13 cellular contexts compared by ENCODE assay signal in the genomic region with DNA sequence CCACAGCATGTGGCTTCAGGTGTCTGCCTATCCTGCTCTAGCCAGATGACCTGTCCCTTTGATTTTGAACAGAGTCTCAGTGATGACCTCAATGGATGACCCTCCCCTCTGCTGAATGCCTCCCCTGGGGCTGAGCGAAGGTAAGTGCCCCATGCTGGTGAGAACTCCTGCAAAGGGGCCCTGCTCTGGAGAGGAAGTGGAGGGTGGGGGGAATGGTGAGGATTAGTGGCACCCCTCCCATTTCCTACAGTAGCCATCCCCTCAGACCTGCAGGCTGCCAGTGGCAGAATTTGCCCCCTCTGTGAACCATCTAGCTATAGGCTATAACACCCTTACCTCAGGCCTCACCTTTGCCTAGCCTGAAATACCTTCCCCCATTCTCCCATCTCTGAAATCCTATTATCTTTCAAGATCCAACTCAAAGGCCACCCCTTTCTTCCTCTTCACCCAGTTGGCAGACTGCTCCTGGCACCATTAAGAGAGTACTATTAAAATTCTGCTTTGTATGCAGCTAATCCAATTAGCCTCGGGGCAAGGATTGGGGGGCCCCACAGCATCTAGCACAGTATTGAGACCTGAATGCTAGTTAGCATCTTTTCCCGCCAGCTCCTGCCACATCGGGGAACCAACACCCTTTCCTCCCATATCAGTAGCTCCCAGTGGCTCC. TPM values are rescaled to one million over a fixed set of nuclear protein-coding genes. Genes with fewer than 3 reads are reported as not detected.
DNase-seq lines count a peak whose midpoint lies in the region; ATAC-seq and TF ChIP-seq lines count a peak whose summit lies in the region.
"Had no signal": no experiment of that assay in that cellular context is flagged by ENCODE, and none has a peak within 500 bp of the region (broad histone marks: within the 10 kb centered on the region; RNA-seq: fewer than 3 reads in every experiment).

No MANE protein-coding gene starts in this region.

- TF ChIP-seq CTCF in OCI-LY7 (conservative IDR thresholded peaks at IDR 0.05; ENCODE audit: low read length): no peak
- no peak for TF ChIP-seq CTCF in dorsolateral prefrontal cortex (IDR thresholded peaks at IDR 0.05 in 54 of 56, conservative IDR thresholded peaks at IDR 0.05 in 2 of 56; ENCODE audit: low read depth in 1 of 56, partially characterized antibody in 56 of 56)
- no peak for TF ChIP-seq CTCF in uterus (IDR thresholded peaks at IDR 0.05)

- H3K27ac ChIP-seq in OCI-LY7 (ENCODE audit: low read depth, low read length, poor library complexity, severe bottlenecking) (peak overlapping the region; percentile 98), dorsolateral prefrontal cortex (peak overlapping the region in 38 of 59 donors; percentile 0 to 99 (median 50)), uterus (peak overlapping the region in 1 of 2 donors; percentile 16)
- H3K27ac ChIP-seq: brain microvascular endothelial cell, HL-60 had no signal

- TF ChIP-seq POLR2A in uterus (IDR thresholded peaks at IDR 0.05): no peak

- intact Hi-C loops in OCI-LY7 (cut with micrococcal nuclease; ENCODE audit: unreplicated experiment) (no loop called here), dorsolateral prefrontal cortex (cut with DNase I) (no loop called here), uterus (cut with DNase I; ENCODE audit: low total_unique reads) (no loop called here)

- H3K9me3 Mint-ChIP-seq in activated CD4-positive, alpha-beta T cell treated with anti-CD3 and anti-CD28 coated beads, Interleukin-2, amount 10 ng/mL, durations not matched to agents 7 days and 5 days: no peaks in the 10 kb centered on the region
- no peaks in the 10 kb centered on the region for H3K9me3 Mint-ChIP-seq in stimulated activated memory B cell treated with anti-CD40 and anti-IgM and Interleukin-4, amounts not matched to agents 10 μg/mL and 1 μg/mL and 100 μg/mL, for 72 hours

- no TSS peak for BruUV-seq in OCI-LY7 (replicated peaks; lab: Mats Ljungman, UMichigan)

- H3K4me1 ChIP-seq in OCI-LY7 (ENCODE audit: insufficient read depth, low read length, poor library complexity, severe bottlenecking): peaks cover 87% of the 10 kb centered on the region
- no peaks in the 10 kb centered on the region for H3K4me1 ChIP-seq in uterus

- no peaks in the 10 kb centered on the region for H3K9me3 ChIP-seq in OCI-LY7 (ENCODE audit: low read length)
- H3K9me3 ChIP-seq in uterus: no peaks in the 10 kb centered on the region

- H3K4me1 Mint-ChIP-seq in activated CD4-positive, alpha-beta T cell treated with anti-CD3 and anti-CD28 coated beads, Interleukin-2, amount 10 ng/mL, durations not matched to agents 7 days and 5 days: peaks cover 78% of the 10 kb centered on the region
- H3K4me1 Mint-ChIP-seq in stimulated activated memory B cell treated with anti-CD40 and anti-IgM and Interleukin-4, amounts not matched to agents 10 μg/mL and 1 μg/mL and 100 μg/mL, for 72 hours: peaks cover 81% of the 10 kb centered on the region

- peak overlapping the region; percentile 75 for H3K27ac Mint-ChIP-seq in activated CD4-positive, alpha-beta T cell treated with anti-CD3 and anti-CD28 coated beads, Interleukin-2, amount 10 ng/mL, durations not matched to agents 7 days and 5 days
- H3K27ac Mint-ChIP-seq in stimulated activated memory B cell treated with anti-CD40 and anti-IgM and Interleukin-4, amounts not matched to agents 10 μg/mL and 1 μg/mL and 100 μg/mL, for 72 hours: peak overlapping the region; percentile 77
- H3K27ac Mint-ChIP-seq: progenitor cell of endocrine pancreas had no signal

- no peak for DNase-seq in activated CD4-positive, alpha-beta T cell treated with anti-CD3 and anti-CD28 coated beads, Interleukin-2, amount 10 ng/mL, durations not matched to agents 7 days and 5 days
- no peak for DNase-seq in activated CD4-positive, alpha-beta T cell treated with anti-CD3 and anti-CD28 coated beads for 1 hour
- DNase-seq in OCI-LY7 (ENCODE audit: low spot score): no peak
- no peak for DNase-seq in dorsolateral prefrontal cortex
- DNase-seq in NCI-H510A treated with DMSO at 0.1 percent for 48 hours (lab: John Stamatoyannopoulos, UW): no peak
- DNase-seq in uterus: no peak
- DNase-seq: activated CD4-positive, alpha-beta T cell treated with anti-CD3 and anti-CD28 coated beads for 4 hours; brain microvascular endothelial cell; NCI-H1930 had no signal

- peaks cover 42% of the 10 kb centered on the region for H3K79me2 ChIP-seq in OCI-LY7 (ENCODE audit: insufficient read depth, low read depth, low read length)

- H3K27me3 ChIP-seq in dorsolateral prefrontal cortex: no peaks in the 10 kb centered on the region
- no peaks in the 10 kb centered on the region for H3K27me3 ChIP-seq in uterus
- H3K27me3 ChIP-seq: brain microvascular endothelial cell had no signal

- H3K36me3 ChIP-seq in OCI-LY7 (ENCODE audit: insufficient read depth, low read length) (peaks cover 9% of the 10 kb centered on the region; the same call in 1 of the 2 replicates), uterus (no peaks in the 10 kb centered on the region)
- H3K36me3 ChIP-seq: brain microvascular endothelial cell had no signal

- ATAC-seq in stimulated activated memory B cell treated with anti-CD40 and anti-IgM and Interleukin-4, amounts not matched to agents 10 μg/mL and 1 μg/mL and 100 μg/mL, for 72 hours: no peak
- ATAC-seq in HG03460 (IDR thresholded peaks at IDR 0.05; ENCODE audit: unreplicated experiment): no peak

- POLR2A ChIA-PET in activated CD4-positive, alpha-beta T cell treated with anti-CD3 and anti-CD28 coated beads, Interleukin-2, amount 10 ng/mL, durations not matched to agents 7 days and 5 days (lab: Charles Lee): interaction anchor here (0.6 to 1.2 kb wide), 2 partner anchors 15 to 342 kb away, joined by 3 to 4 read pairs; no protein-coding TSS in a partner anchor
- POLR2A ChIA-PET in OCI-LY7 (lab: Charles Lee): interaction anchor here (0.7 to 1.2 kb wide), 5 partner anchors 55 to 106 kb away, joined by 3 to 4 read pairs (median 3); a partner anchor contains a TSS

- H3K9me2 ChIP-seq in OCI-LY7 (ENCODE audit: insufficient read depth, low read length): no peaks in the 10 kb centered on the region

- H3K36me3 Mint-ChIP-seq in activated CD4-positive, alpha-beta T cell treated with anti-CD3 and anti-CD28 coated beads, Interleukin-2, amount 10 ng/mL, durations not matched to agents 7 days and 5 days (ENCODE audit: low read depth): peaks cover 10% of the 10 kb centered on the region
- H3K36me3 Mint-ChIP-seq in stimulated activated memory B cell treated with anti-CD40 and anti-IgM and Interleukin-4, amounts not matched to agents 10 μg/mL and 1 μg/mL and 100 μg/mL, for 72 hours: no peaks in the 10 kb centered on the region

- no peak overlapping the region for H3K4me3 Mint-ChIP-seq in activated CD4-positive, alpha-beta T cell treated with anti-CD3 and anti-CD28 coated beads, Interleukin-2, amount 10 ng/mL, durations not matched to agents 7 days and 5 days
- peak overlapping the region; percentile 28 for H3K4me3 Mint-ChIP-seq in stimulated activated memory B cell treated with anti-CD40 and anti-IgM and Interleukin-4, amounts not matched to agents 10 μg/mL and 1 μg/mL and 100 μg/mL, for 72 hours

- H2AFZ ChIP-seq in OCI-LY7 (ENCODE audit: low read length): no peak overlapping the region

- H3K4me3 ChIP-seq in OCI-LY7 (ENCODE audit: low read depth, low read length, poor library complexity, severe bottlenecking): peak overlapping the region; percentile 67
- no peak overlapping the region for H3K4me3 ChIP-seq in dorsolateral prefrontal cortex
- H3K4me3 ChIP-seq in uterus: no peak overlapping the region

- no peaks in the 10 kb centered on the region for H4K20me1 ChIP-seq in OCI-LY7 (ENCODE audit: insufficient read depth, low read length)

- H3K4me2 ChIP-seq in OCI-LY7 (ENCODE audit: low read length): peak overlapping the region; percentile 99

- no peaks in the 10 kb centered on the region for H3K27me3 Mint-ChIP-seq in activated CD4-positive, alpha-beta T cell treated with anti-CD3 and anti-CD28 coated beads, Interleukin-2, amount 10 ng/mL, durations not matched to agents 7 days and 5 days
- no peaks in the 10 kb centered on the region for H3K27me3 Mint-ChIP-seq in stimulated activated memory B cell treated with anti-CD40 and anti-IgM and Interleukin-4, amounts not matched to agents 10 μg/mL and 1 μg/mL and 100 μg/mL, for 72 hours
- H3K27me3 Mint-ChIP-seq: progenitor cell of endocrine pancreas had no signal

- CTCF ChIA-PET in activated CD4-positive, alpha-beta T cell treated with anti-CD3 and anti-CD28 coated beads, Interleukin-2, amount 10 ng/mL, durations not matched to agents 7 days and 5 days (lab: Charles Lee): interaction anchor here (0.6 to 1.9 kb wide), 7 partner anchors 21 to 424 kb away, joined by 3 to 9 read pairs (median 3); a partner anchor contains a TSS
- CTCF ChIA-PET in OCI-LY7 (lab: Charles Lee; ENCODE audit: unreplicated experiment): no interaction called here

RNA-seq across cellular contexts. Expression of a gene that starts 3.8 kb away (rescaled TPM):
- total RNA-seq in activated CD4-positive, alpha-beta T cell treated with anti-CD3 and anti-CD28 coated beads, Interleukin-2, amount 10 ng/mL, durations not matched to agents 7 days and 5 days: 10 to 100 TPM; 25.7 to 40.2 TPM
- 16.3 and 19.1 TPM in 2 replicates for total RNA-seq in OCI-LY7 (2014; rRNA removed; shearing (Covaris generic))
- total RNA-seq in OCI-LY7 (2022) (45.9 and 54.0 TPM in 2 replicates), dorsolateral prefrontal cortex (10 to 100 TPM; 28.0 to 64.2 (median 44.6) TPM), uterus (10 to 100 TPM in 1 of 4 donors, 1 to 10 TPM in 3; 2.6 to 21.2 (median 6.4) TPM)

RNA-seq across cellular contexts. Expression of a gene that starts 15.6 kb away (rescaled TPM):
- total RNA-seq in activated CD4-positive, alpha-beta T cell treated with anti-CD3 and anti-CD28 coated beads, Interleukin-2, amount 10 ng/mL, durations not matched to agents 7 days and 5 days: 10 to 100 TPM; 74.6 to 92.0 TPM
- 23.8 and 26.6 TPM in 2 replicates for total RNA-seq in OCI-LY7 (2014; rRNA removed; shearing (Covaris generic))
- 37.7 and 39.8 TPM in 2 replicates for total RNA-seq in OCI-LY7 (2022)
- 100 to 1,000 TPM in 54 of 120 experiments, 10 to 100 TPM in 66; 40.2 to 244 (median 96.9) TPM for total RNA-seq in dorsolateral prefrontal cortex
- total RNA-seq in uterus: 100 to 1,000 TPM in 1 of 4 donors, 10 to 100 TPM in 3; 34.4 to 151 (median 88.6) TPM

RNA-seq across cellular contexts. Expression of a gene that starts 21.2 kb away (rescaled TPM):
- total RNA-seq in activated CD4-positive, alpha-beta T cell treated with anti-CD3 and anti-CD28 coated beads, Interleukin-2, amount 10 ng/mL, durations not matched to agents 7 days and 5 days: 10 to 100 TPM; 50.0 to 50.2 TPM
- total RNA-seq in OCI-LY7 (2014; rRNA removed; shearing (Covaris generic)): 36.5 and 44.3 TPM in 2 replicates
- total RNA-seq in OCI-LY7 (2022) (47.3 and 53.1 TPM in 2 replicates), dorsolateral prefrontal cortex (10 to 100 TPM; 26.9 to 46.0 (median 33.8) TPM), uterus (10 to 100 TPM in 3 of 4 donors, 1 to 10 TPM in 1; 10.0 to 36.4 (median 15.9) TPM)

RNA-seq across cellular contexts. Expression of a gene that starts 30.2 kb away (rescaled TPM):
- total RNA-seq in activated CD4-positive, alpha-beta T cell treated with anti-CD3 and anti-CD28 coated beads, Interleukin-2, amount 10 ng/mL, durations not matched to agents 7 days and 5 days: 100 to 1,000 TPM in 1 of 2 experiments, 10 to 100 TPM in 1; 75.1 to 104 TPM
- 31.4 and 37.6 TPM in 2 replicates for total RNA-seq in OCI-LY7 (2014; rRNA removed; shearing (Covaris generic))
- total RNA-seq in OCI-LY7 (2022): 77.4 and 84.0 TPM in 2 replicates
- total RNA-seq in dorsolateral prefrontal cortex: 10 to 100 TPM; 19.6 to 84.4 (median 32.6) TPM
- 100 to 1,000 TPM in 2 of 4 donors, 10 to 100 TPM in 2; 93.5 to 149 (median 101) TPM for total RNA-seq in uterus

RNA-seq across cellular contexts. Expression of a gene that starts 34.1 kb away (rescaled TPM):
- 100 to 1,000 TPM; 147 to 157 TPM for total RNA-seq in activated CD4-positive, alpha-beta T cell treated with anti-CD3 and anti-CD28 coated beads, Interleukin-2, amount 10 ng/mL, durations not matched to agents 7 days and 5 days
- 149 and 204 TPM in 2 replicates for total RNA-seq in OCI-LY7 (2014; rRNA removed; shearing (Covaris generic))
- total RNA-seq in OCI-LY7 (2022) (230 and 260 TPM in 2 replicates), dorsolateral prefrontal cortex (10 to 100 TPM in 89 of 120 experiments, 1 to 10 TPM in 31; 4.1 to 21.6 (median 11.6) TPM), uterus (10 to 100 TPM; 14.1 to 52.7 (median 22.8) TPM)
